16 cellular contexts compared by ENCODE assay signal in genomic region chr1:63873751-63874150, GRCh38.
DNase-seq lines count a peak whose midpoint lies in the region; ATAC-seq and TF ChIP-seq lines count a peak whose summit lies in the region.
"Had no signal": no experiment of that assay in that cellular context is flagged by ENCODE, and none has a peak within 500 bp of the region (broad histone marks: within the 10 kb centered on the region; RNA-seq: fewer than 3 reads in every experiment).

No MANE protein-coding gene starts in this region.

- H3K9me3 ChIP-seq in PC-9 (ENCODE audit: insufficient read depth, low read depth) (peaks cover 23% of the 10 kb centered on the region; the same call in 1 of the 2 replicates), fibroblast of lung (ENCODE audit: control insufficient read depth, insufficient read depth, low read depth, low read length) (no peaks in the 10 kb centered on the region)
- H3K9me3 ChIP-seq: gastroesophageal sphincter had no signal

- intact Hi-C loops in PC-9 (cut with micrococcal nuclease; ENCODE audit: unreplicated experiment): loop anchor here (1.0 to 10.0 kb wide), 3 partner anchors 27 to 99 kb away; partner anchors contain the start of gene ROR1

- H3K9ac ChIP-seq in fibroblast of lung (ENCODE audit: insufficient read depth, low read length): no peak overlapping the region
- no peak overlapping the region for H3K9ac ChIP-seq in rectal smooth muscle tissue (ENCODE audit: low read length)

- peaks cover 80% of the 10 kb centered on the region for H3K4me1 ChIP-seq in PC-9 (replicated peaks; ENCODE audit: insufficient read depth)
- H3K4me1 ChIP-seq in fibroblast of lung (ENCODE audit: control insufficient read depth, extremely low read depth, insufficient read depth, low read length): peaks cover 27% of the 10 kb centered on the region
- H3K4me1 ChIP-seq in rectal smooth muscle tissue (ENCODE audit: control insufficient read depth, insufficient read depth, low read length): peaks cover 30% of the 10 kb centered on the region

- ATAC-seq in HG03342 (IDR thresholded peaks at IDR 0.05; ENCODE audit: unreplicated experiment) (no peak), GM21528 (IDR thresholded peaks at IDR 0.05; ENCODE audit: low FRiP score, unreplicated experiment) (no peak)
- ATAC-seq: activated CD8-positive, alpha-beta memory T cell treated with anti-CD3 and anti-CD28 coated beads, Interleukin-2, amount 10 ng/mL, durations not matched to agents 7 days and 5 days; effector memory CD8-positive, alpha-beta T cell; gastroesophageal sphincter had no signal

- POLR2A ChIA-PET in BJ (lab: Charles Lee): no interaction called here
- POLR2A ChIA-PET in PC-9 (lab: Charles Lee; ENCODE audit: unreplicated experiment): interaction anchor here (0.7 kb wide), 1 partner anchor 22 kb away, joined by 3 read pairs; no protein-coding TSS in a partner anchor

- DNase-seq in BJ (ENCODE audit: low read depth): no peak
- DNase-seq in PC-9: peak; percentile 37 to 85
- DNase-seq in fibroblast of lung (ENCODE audit: low read depth in 2 of 2): peak; percentile 63 to 82
- DNase-seq in dedifferentiated amniotic fluid mesenchymal stem cell (ENCODE audit: extremely low spot score): no peak
- DNase-seq in NK-92 (lab: John Stamatoyannopoulos, UW; ENCODE audit: unreplicated experiment): no peak
- DNase-seq: activated CD4-positive, CD25-positive, alpha-beta regulatory T cell; activated CD8-positive, alpha-beta memory T cell treated with anti-CD3 and anti-CD28 coated beads, Interleukin-2, amount 10 ng/mL, durations not matched to agents 7 days and 5 days; activated naive CD4-positive, alpha-beta T cell treated with anti-CD3 and anti-CD28 coated beads for 36 hours; effector memory CD8-positive, alpha-beta T cell; midbrain; NCI-H774 had no signal

- H3K4me2 ChIP-seq in PC-9 (peak overlapping the region; percentile 27), fibroblast of lung (ENCODE audit: extremely low read depth, insufficient read depth, low read length) (no peak overlapping the region)

- H4K20me1 ChIP-seq in PC-9 (ENCODE audit: insufficient read depth) (no peaks in the 10 kb centered on the region), fibroblast of lung (ENCODE audit: control insufficient read depth, extremely low read depth, insufficient read depth, low read length) (no peaks in the 10 kb centered on the region)

- H3K27ac ChIP-seq in PC-9: peak overlapping the region; percentile 94
- H3K27ac ChIP-seq in fibroblast of lung (ENCODE audit: insufficient read depth, low read length): no peak overlapping the region
- peak overlapping the region; percentile 2 for H3K27ac ChIP-seq in rectal smooth muscle tissue (ENCODE audit: low read depth, low read length)
- H3K27ac ChIP-seq: cardiac muscle cell had no signal

- H3F3A ChIP-seq in PC-9 (ENCODE audit: insufficient read depth, low read depth): peaks cover 54% of the 10 kb centered on the region

- TF ChIP-seq CTCF in BJ (IDR thresholded peaks at IDR 0.05; ENCODE audit: insufficient read depth, low read depth, low read length): 0 out of 2 replicates have a peak, but pooled peaks have one; percentile 7
- no peak for TF ChIP-seq CTCF in PC-9 (conservative IDR thresholded peaks at IDR 0.05)
- peak in 1 of 2 donors; percentile 6 for TF ChIP-seq CTCF in fibroblast of lung (conservative IDR thresholded peaks at IDR 0.05 in 1 of 2, IDR thresholded peaks at IDR 0.05 in 1 of 2; ENCODE audit: low read depth in 1 of 2, low read length in 2 of 2)

- H3K4me3 ChIP-seq in BJ (ENCODE audit: low read depth, low read length) (no peak overlapping the region), PC-9 (no peak overlapping the region), fibroblast of lung (replicated peaks in 1 of 4; ENCODE audit: control extremely low read depth in 1 of 4, insufficient read depth in 1 of 4, low read depth in 3 of 4, low read length in 4 of 4) (no peak overlapping the region), rectal smooth muscle tissue (ENCODE audit: low read length) (no peak overlapping the region)
- H3K4me3 ChIP-seq: cardiac muscle cell, gastroesophageal sphincter had no signal

- H2AFZ ChIP-seq in PC-9 (no peak overlapping the region), fibroblast of lung (ENCODE audit: low read length) (no peak overlapping the region)

- H3K79me2 ChIP-seq in PC-9 (ENCODE audit: low read depth) (peaks cover 92% of the 10 kb centered on the region), fibroblast of lung (ENCODE audit: control insufficient read depth, insufficient read depth, low read length) (no peaks in the 10 kb centered on the region)

- no peaks in the 10 kb centered on the region for H3K36me3 ChIP-seq in BJ (ENCODE audit: control insufficient read depth, insufficient read depth, low read length)
- 0 out of 2 replicates have a peak, but pooled peaks cover 3% of the 10 kb centered on the region for H3K36me3 ChIP-seq in PC-9 (ENCODE audit: low read depth)
- H3K36me3 ChIP-seq in fibroblast of lung (ENCODE audit: control insufficient read depth, insufficient read depth, low read length): no peaks in the 10 kb centered on the region
- H3K36me3 ChIP-seq in rectal smooth muscle tissue (ENCODE audit: control insufficient read depth, insufficient read depth, low read length): no peaks in the 10 kb centered on the region
- H3K36me3 ChIP-seq: cardiac muscle cell, gastroesophageal sphincter had no signal

- CTCF ChIA-PET in BJ (lab: Yijun Ruan, JAX): interaction anchor here (1.2 kb wide), 1 partner anchor 293 kb away, joined by 3 read pairs; no protein-coding TSS in a partner anchor
- CTCF ChIA-PET in PC-9 (lab: Charles Lee): no interaction called here

- no TSS peak for BruUV-seq in PC-9 (replicated peaks; lab: Mats Ljungman, UMichigan)

- H3K9me2 ChIP-seq in PC-9 (ENCODE audit: insufficient read depth): no peaks in the 10 kb centered on the region

- H3K27me3 ChIP-seq in BJ (ENCODE audit: control insufficient read depth, insufficient read depth, low read length) (no peaks in the 10 kb centered on the region), PC-9 (ENCODE audit: insufficient read depth, low read depth) (no peaks in the 10 kb centered on the region), fibroblast of lung (ENCODE audit: control insufficient read depth, insufficient read depth, low read length) (no peaks in the 10 kb centered on the region), rectal smooth muscle tissue (ENCODE audit: control insufficient read depth, insufficient read depth, low read length) (no peaks in the 10 kb centered on the region)
- H3K27me3 ChIP-seq: cardiac muscle cell, gastroesophageal sphincter had no signal

Comparison
In these comparisons a context has a peak if more than half of its experiments do, and no peak if none do; other contexts are left out.
1. DNase-seq: peak in PC-9 (2 of 2) and fibroblast of lung (2 of 2); none in BJ (single experiment), dedifferentiated amniotic fluid mesenchymal stem cell (single experiment) and NK-92 (single experiment).